In the genomic region with DNA sequence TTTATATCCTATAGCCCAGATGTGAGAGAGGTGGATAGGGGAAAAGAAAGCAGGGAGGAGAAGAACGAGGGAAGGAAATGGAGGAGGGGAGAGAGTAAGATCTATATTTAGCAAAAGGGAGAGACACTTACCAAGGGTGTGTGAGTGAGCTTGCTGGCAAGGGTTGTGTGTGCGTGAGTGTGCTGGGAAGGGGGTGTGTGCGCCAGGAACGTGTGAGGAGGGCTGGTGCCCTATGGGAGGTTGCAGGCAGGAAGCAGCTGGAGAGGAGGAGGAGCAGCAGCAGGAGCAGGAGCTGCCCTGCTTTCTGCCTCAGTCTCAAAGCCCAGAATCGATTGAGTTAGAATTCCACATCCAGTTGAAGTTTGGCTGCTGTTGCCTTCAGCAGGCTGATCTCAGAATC, we compare ENCODE assay signal across 9 cellular contexts.
DNase-seq lines count a peak whose midpoint lies in the region; FAIRE-seq and TF ChIP-seq lines count a peak whose summit lies in the region.
"Had no signal": no experiment of that assay in that cellular context is flagged by ENCODE, and none has a peak within 500 bp of the region (broad histone marks: within the 10 kb centered on the region; RNA-seq: fewer than 3 reads in every experiment).

No MANE protein-coding gene starts in this region.

- TF ChIP-seq POLR2A in endothelial cell of umbilical vein (IDR thresholded peaks at IDR 0.05; ENCODE audit: low read depth, low read length): no peak
- no peak for TF ChIP-seq POLR2A in erythroblast (IDR thresholded peaks at IDR 0.05; ENCODE audit: low read length)

- H3K27ac ChIP-seq in ACC112 (ENCODE audit: low read depth, low read length) (no peak overlapping the region), endothelial cell of umbilical vein (ENCODE audit: insufficient read depth, low read depth, low read length) (peak overlapping the region; percentile 57), OCI-LY7 (ENCODE audit: low read depth, low read length, poor library complexity, severe bottlenecking) (no peak overlapping the region)

- no peaks in the 10 kb centered on the region for H3K79me2 ChIP-seq in ACC112 (ENCODE audit: control insufficient read depth, insufficient read depth, low read length, unreplicated experiment)
- H3K79me2 ChIP-seq in endothelial cell of umbilical vein (ENCODE audit: control insufficient read depth, insufficient read depth, low read length): no peaks in the 10 kb centered on the region
- H3K79me2 ChIP-seq in OCI-LY7 (ENCODE audit: insufficient read depth, low read depth, low read length): no peaks in the 10 kb centered on the region

- CTCF ChIA-PET in endothelial cell of umbilical vein (lab: Charles Lee): interaction anchor here (0.9 to 1.6 kb wide), 11 partner anchors 9 to 225 kb away, joined by 3 to 8 read pairs (median 4); no protein-coding TSS in a partner anchor
- CTCF ChIA-PET in OCI-LY7 (lab: Charles Lee; ENCODE audit: unreplicated experiment): no interaction called here

- no peaks in the 10 kb centered on the region for H3K9me1 ChIP-seq in endothelial cell of umbilical vein (replicated peaks; ENCODE audit: control insufficient read depth, extremely low read depth, insufficient read depth, low read length)

- H3K9me3 ChIP-seq in endothelial cell of umbilical vein (replicated peaks; ENCODE audit: control insufficient read depth, insufficient read depth, low read length): no peaks in the 10 kb centered on the region
- no peaks in the 10 kb centered on the region for H3K9me3 ChIP-seq in OCI-LY7 (ENCODE audit: low read length)

- H3K4me1 ChIP-seq in ACC112 (ENCODE audit: control insufficient read depth, insufficient read depth, low read length, unreplicated experiment) (peaks cover 21% of the 10 kb centered on the region), endothelial cell of umbilical vein (ENCODE audit: control insufficient read depth, extremely low read depth, insufficient read depth, low read length) (peaks cover 20% of the 10 kb centered on the region), OCI-LY7 (ENCODE audit: insufficient read depth, low read length, poor library complexity, severe bottlenecking) (no peaks in the 10 kb centered on the region)

- TF ChIP-seq CTCF in endothelial cell of umbilical vein (IDR thresholded peaks at IDR 0.05; ENCODE audit: extremely low read depth in 1 of 2, insufficient read depth in 1 of 2, low read depth in 1 of 2, low read length in 2 of 2) (no peak), OCI-LY7 (conservative IDR thresholded peaks at IDR 0.05; ENCODE audit: low read length) (no peak)

- H3K36me3 ChIP-seq in ACC112 (ENCODE audit: insufficient read depth, low read length): no peaks in the 10 kb centered on the region
- H3K36me3 ChIP-seq in endothelial cell of umbilical vein (ENCODE audit: control insufficient read depth in 2 of 2, extremely low read depth in 1 of 2, insufficient read depth in 2 of 2, low read length in 2 of 2): no peaks in the 10 kb centered on the region
- H3K36me3 ChIP-seq in OCI-LY7 (ENCODE audit: insufficient read depth, low read length): no peaks in the 10 kb centered on the region

- DNase-seq in LHCN-M2 (ENCODE audit: low read depth) (peak; percentile 80), endothelial cell of umbilical vein (ENCODE audit: low read depth, low spot score) (peak; percentile 94), myocyte (ENCODE audit: low read depth) (peak; percentile 83), NAMALWA (ENCODE audit: low spot score) (no peak), cerebellum (ENCODE audit: low spot score) (no peak), erythroblast (lab: John Stamatoyannopoulos, UW) (no peak), OCI-LY7 (ENCODE audit: low spot score) (no peak)
- DNase-seq: NCI-H146 had no signal

- FAIRE-seq in endothelial cell of umbilical vein (lab: Jason Lieb, UNC): peak; percentile 84

- H3K9me2 ChIP-seq in OCI-LY7 (ENCODE audit: insufficient read depth, low read length): no peaks in the 10 kb centered on the region

- dilution Hi-C loops in endothelial cell of umbilical vein (cut with MboI; ENCODE audit: extremely low pct_ligation_motif_present, low sequenced_read_pairs): no loop called here

- H4K20me1 ChIP-seq in endothelial cell of umbilical vein (replicated peaks; ENCODE audit: control insufficient read depth, extremely low read depth, insufficient read depth, low read length): no peaks in the 10 kb centered on the region
- H4K20me1 ChIP-seq in OCI-LY7 (ENCODE audit: insufficient read depth, low read length): no peaks in the 10 kb centered on the region

- peak overlapping the region; percentile 57 for H3K4me2 ChIP-seq in endothelial cell of umbilical vein (ENCODE audit: insufficient read depth, low read length)
- H3K4me2 ChIP-seq in OCI-LY7 (ENCODE audit: low read length): no peak overlapping the region

- intact Hi-C loops in endothelial cell of umbilical vein (cut with micrococcal nuclease): loop anchor here (2.0 kb wide), 1 partner anchor 25 kb away; no protein-coding TSS in a partner anchor
- intact Hi-C loops in OCI-LY7 (cut with micrococcal nuclease; ENCODE audit: unreplicated experiment): no loop called here

- H3K4me3 ChIP-seq in ACC112 (ENCODE audit: low read depth, low read length) (no peak overlapping the region; the same call in 1 of the 2 replicates), endothelial cell of umbilical vein (replicated peaks in 1 of 3; ENCODE audit: insufficient read depth in 1 of 3, low read depth in 1 of 3, low read length in 3 of 3) (peak overlapping the region in 1 of 3 experiments; percentile 5), OCI-LY7 (ENCODE audit: low read depth, low read length, poor library complexity, severe bottlenecking) (no peak overlapping the region)

- BruUV-seq in endothelial cell of umbilical vein (replicated peaks; lab: Mats Ljungman, UMichigan) (no TSS peak), OCI-LY7 (replicated peaks; lab: Mats Ljungman, UMichigan) (no TSS peak)

- H3K9ac ChIP-seq in endothelial cell of umbilical vein (replicated peaks; ENCODE audit: extremely low read depth, insufficient read depth, low read length): peak overlapping the region; percentile 10

- H3K27me3 ChIP-seq in ACC112 (ENCODE audit: insufficient read depth, low read length) (no peaks in the 10 kb centered on the region), endothelial cell of umbilical vein (ENCODE audit: control insufficient read depth in 2 of 2, insufficient read depth in 2 of 2, low read length in 2 of 2) (no peaks in the 10 kb centered on the region)

- H2AFZ ChIP-seq in ACC112 (ENCODE audit: low read length, unreplicated experiment) (peak overlapping the region; percentile 30), endothelial cell of umbilical vein (ENCODE audit: low read depth, low read length) (peak overlapping the region; percentile 6), OCI-LY7 (ENCODE audit: low read length) (no peak overlapping the region)

- POLR2A ChIA-PET in endothelial cell of umbilical vein (lab: Charles Lee) (no interaction called here), OCI-LY7 (lab: Charles Lee) (interaction anchor here (0.5 to 0.6 kb wide), 2 partner anchors 26 to 61 kb away, joined by 3 to 4 read pairs; no protein-coding TSS in a partner anchor)

TF ChIP-seq in endothelial cell of umbilical vein, 7 proteins besides CTCF, POLR2A, EP300 and RAD21:
- TF ChIP-seq MYC (IDR thresholded peaks at IDR 0.05; ENCODE audit: low read depth, low read length): peak; percentile 25
- no peak for TF ChIP-seq JUN (IDR thresholded peaks at IDR 0.05; ENCODE audit: borderline replicate concordance, insufficient read depth, insufficient read length, low read depth)
- TF ChIP-seq FOS (IDR thresholded peaks at IDR 0.05; ENCODE audit: borderline replicate concordance, insufficient read depth, low read length): no peak
- TF ChIP-seq, protein P1, sequence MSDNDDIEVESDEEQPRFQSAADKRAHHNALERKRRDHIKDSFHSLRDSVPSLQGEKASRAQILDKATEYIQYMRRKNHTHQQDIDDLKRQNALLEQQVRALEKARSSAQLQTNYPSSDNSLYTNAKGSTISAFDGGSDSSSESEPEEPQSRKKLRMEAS (IDR thresholded peaks at IDR 0.05; ENCODE audit: insufficient read depth, insufficient read length): peak; percentile 58
- no peak for TF ChIP-seq GATA2 (IDR thresholded peaks at IDR 0.05; ENCODE audit: insufficient read depth, insufficient read length, low read depth, low read length)
- peak; percentile 60 for TF ChIP-seq POLR2AphosphoS5 (IDR thresholded peaks at IDR 0.05; ENCODE audit: insufficient read depth, low read depth, low read length)
- TF ChIP-seq EZH2 (IDR thresholded peaks at IDR 0.05; ENCODE audit: borderline replicate concordance, low read depth, low read length, severe bottlenecking): no peak

Comparison
In these comparisons a context has a peak if more than half of its experiments do, and no peak if none do; other contexts are left out.
1. DNase-seq: peak in LHCN-M2 (single experiment), endothelial cell of umbilical vein (single experiment) and myocyte (single experiment); none in NAMALWA (single experiment), cerebellum (single experiment), erythroblast (0 of 2) and OCI-LY7 (single experiment).